Comparison of ENCODE assay signal across 8 cellular contexts in the genomic region with DNA sequence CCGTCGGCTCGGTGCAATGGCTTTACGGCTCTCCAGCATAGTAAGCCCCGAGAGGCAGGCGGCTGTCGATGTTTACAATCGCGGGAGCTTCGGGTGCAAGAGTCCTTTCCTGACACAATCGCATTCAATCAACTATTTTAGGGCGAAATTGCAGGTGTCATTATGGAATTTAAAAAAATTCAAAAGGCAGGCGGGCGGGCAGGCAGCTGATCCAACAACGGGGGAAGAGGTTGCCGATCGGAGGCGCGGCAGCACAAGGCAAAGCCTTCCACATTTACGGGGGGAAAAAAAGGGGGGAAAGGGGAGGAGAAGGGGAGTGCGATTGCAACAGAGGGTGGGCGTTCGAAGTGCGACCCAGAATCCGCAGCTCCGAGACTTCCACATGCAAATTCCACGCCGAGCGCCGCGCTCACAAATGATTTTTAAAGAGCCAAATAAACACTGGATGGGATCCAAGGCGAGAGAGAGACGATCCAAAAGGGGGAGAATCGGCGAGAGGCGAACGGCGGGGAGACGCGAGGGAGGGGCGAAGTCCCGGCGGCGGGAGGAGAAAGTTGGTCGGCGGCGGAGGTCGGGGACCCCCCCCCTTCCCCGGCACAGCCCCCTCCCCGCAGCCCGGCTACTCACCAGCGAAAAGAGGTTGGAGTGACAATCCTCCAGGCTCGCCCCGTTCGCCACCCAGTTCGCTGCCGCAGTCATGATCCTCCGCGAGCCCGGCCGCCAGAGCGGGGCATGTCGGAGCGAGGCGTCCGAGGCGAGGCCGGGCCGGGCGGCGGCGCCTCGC. TPM values are rescaled to one million over a fixed set of nuclear protein-coding genes. Genes with fewer than 3 reads are reported as not detected.
DNase-seq lines count a peak whose midpoint lies in the region; ATAC-seq lines count a peak whose summit lies in the region.

No MANE protein-coding gene starts in this region.

- H3K4me3 ChIP-seq in endocrine pancreas (ENCODE audit: control insufficient read depth, insufficient read depth, low read length) (peak overlapping the region; percentile 91), mesenchymal stem cell (ENCODE audit: insufficient read depth in 1 of 2, low read depth in 1 of 2, low read length in 2 of 2) (peak overlapping the region; percentile 75 to 87)

- H3K27ac ChIP-seq in mesenchymal stem cell (ENCODE audit: low read length, poor library complexity, severe bottlenecking) = peak overlapping the region; percentile 9

- H3K27me3 ChIP-seq in endocrine pancreas (ENCODE audit: control insufficient read depth, insufficient read depth, low read length) = no peaks in the 10 kb centered on the region
- no peaks in the 10 kb centered on the region for H3K27me3 ChIP-seq in mesenchymal stem cell (ENCODE audit: control insufficient read depth in 1 of 2, insufficient read depth in 1 of 2, low read length in 2 of 2)

- no peaks in the 10 kb centered on the region for H3K9me3 ChIP-seq in endocrine pancreas (ENCODE audit: control insufficient read depth, low read length)
- H3K9me3 ChIP-seq in mesenchymal stem cell (ENCODE audit: control insufficient read depth, low read length) = no peaks in the 10 kb centered on the region

- peak; percentile 37 for ATAC-seq in GM18909 (IDR thresholded peaks at IDR 0.05; ENCODE audit: poor library complexity, unreplicated experiment)
- ATAC-seq in HG03342 (IDR thresholded peaks at IDR 0.05; ENCODE audit: unreplicated experiment) = peak; percentile 47

- H3K18ac ChIP-seq in mesenchymal stem cell (ENCODE audit: low read depth in 1 of 2, low read length in 2 of 2) = peak overlapping the region; percentile 3 to 52

- WGBS in mesenchymal stem cell = under 1% methylated on average over 29 of the region's 73 CpGs

- H3K36me3 ChIP-seq in endocrine pancreas (ENCODE audit: control insufficient read depth, insufficient read depth, low read length) (no peaks in the 10 kb centered on the region), mesenchymal stem cell (ENCODE audit: control insufficient read depth in 1 of 2, insufficient read depth in 2 of 2, low read depth in 1 of 2, low read length in 2 of 2) (no peaks in the 10 kb centered on the region)

- peak overlapping the region in 1 of 2 experiments; percentile 1 for H3K4ac ChIP-seq in mesenchymal stem cell (ENCODE audit: low read depth in 1 of 2, low read length in 2 of 2)

- H4K91ac ChIP-seq in mesenchymal stem cell (ENCODE audit: low read length) = no peak overlapping the region

- peak overlapping the region; percentile 98 for H2BK120ac ChIP-seq in mesenchymal stem cell (ENCODE audit: low read depth, low read length)

- no peak overlapping the region for H2AFZ ChIP-seq in mesenchymal stem cell (ENCODE audit: low read depth, low read length)

- H2BK15ac ChIP-seq in mesenchymal stem cell (ENCODE audit: low read depth, poor library complexity, severe bottlenecking) = peak overlapping the region; percentile 33

- peak overlapping the region; percentile 86 for H3K9ac ChIP-seq in endocrine pancreas (ENCODE audit: control insufficient read depth, insufficient read depth, low read length)
- H3K9ac ChIP-seq in mesenchymal stem cell (ENCODE audit: low read length) = peak overlapping the region; percentile 92

- peak overlapping the region; percentile 29 for H4K8ac ChIP-seq in mesenchymal stem cell (ENCODE audit: low read length)

- H2BK12ac ChIP-seq in mesenchymal stem cell (ENCODE audit: low read length in 2 of 2) = no peak overlapping the region

- H2AK5ac ChIP-seq in mesenchymal stem cell (ENCODE audit: low read length, severe bottlenecking) = no peak overlapping the region

- H2BK5ac ChIP-seq in mesenchymal stem cell (ENCODE audit: low read depth, low read length, poor library complexity, severe bottlenecking) = no peak overlapping the region

- peak overlapping the region; percentile 59 for H3K4me2 ChIP-seq in mesenchymal stem cell (ENCODE audit: low read length, poor library complexity, severe bottlenecking)

- no peaks in the 10 kb centered on the region for H3K79me1 ChIP-seq in mesenchymal stem cell (replicated peaks; ENCODE audit: low read length, poor library complexity, severe bottlenecking)

- DNase-seq in AG08395 (ENCODE audit: low spot score) (peak; percentile 52), NCI-H69 (lab: John Stamatoyannopoulos, UW) (peak; percentile 90), mesenchymal stem cell (peak; percentile 77)
- peak; percentile 30 for DNase-seq in activated CD8-positive, alpha-beta memory T cell treated with anti-CD3 and anti-CD28 coated beads, Interleukin-2, amount 50 U/mL, for 1 hour (ENCODE audit: extremely low read depth)
- DNase-seq in stimulated activated CD8-positive, alpha-beta memory T cell treated with anti-CD3 and anti-CD28 coated beads, Interleukin-15, amount 100 ng/mL, for 24 hours (ENCODE audit: low read depth) = peak; percentile 26

- no peak overlapping the region for H3K23ac ChIP-seq in mesenchymal stem cell (ENCODE audit: low read length in 2 of 2)

- peaks cover 10% of the 10 kb centered on the region for H3K4me1 ChIP-seq in endocrine pancreas (ENCODE audit: control insufficient read depth, insufficient read depth, low read length)
- peaks cover 7% of the 10 kb centered on the region for H3K4me1 ChIP-seq in mesenchymal stem cell (ENCODE audit: control insufficient read depth, insufficient read depth, low read depth, low read length)

- H3K14ac ChIP-seq in mesenchymal stem cell (ENCODE audit: low read length in 2 of 2) = no peak overlapping the region

RNA-seq across cellular contexts. Expression of a gene that starts 0.9 kb away (rescaled TPM):
- 24.7 TPM for polyA plus RNA-seq in mesenchymal stem cell (2013, experiment 1 of 2)
- polyA plus RNA-seq in mesenchymal stem cell (2013, experiment 2 of 2) = 25.6 TPM

Comparison
In these comparisons a context has a peak if more than half of its experiments do, and no peak if none do; other contexts are left out.
1. Peak in every context shown above with its lines: DNase-seq, ATAC-seq, H3K4me3 ChIP-seq and H3K27ac ChIP-seq.
2. DNase-seq: peak in every context shown above with its lines; median percentile 90 in NCI-H69; 77 in mesenchymal stem cell; 52 in AG08395; 30 in activated CD8-positive, alpha-beta memory T cell treated with anti-CD3 and anti-CD28 coated beads, Interleukin-2, amount 50 U/mL, for 1 hour; 26 in stimulated activated CD8-positive, alpha-beta memory T cell treated with anti-CD3 and anti-CD28 coated beads, Interleukin-15, amount 100 ng/mL, for 24 hours.